In genomic region chr11:4093519-4094347, GRCh38 we compare ENCODE assay signal across 8 cellular contexts. TPM values are rescaled to one million over a fixed set of nuclear protein-coding genes. Genes with fewer than 3 reads are reported as not detected.
A peak's percentile ranks its signal among the peaks of the same experiment; 100 is the strongest.
DNase-seq lines count a peak whose midpoint lies in the region; ATAC-seq and TF ChIP-seq lines count a peak whose summit lies in the region.

No MANE protein-coding gene starts in this region.

- DNase-seq in ascending aorta (ENCODE audit: low spot score in 2 of 2), result no peak
- no peak for DNase-seq in kidney epithelial cell (ENCODE audit: low read depth)
- no peak for DNase-seq in thoracic aorta (ENCODE audit: low spot score)
- no peak for DNase-seq in NCI-H1105 treated with DMSO at 0.1 percent for 48 hours (lab: John Stamatoyannopoulos, UW)
- DNase-seq in T-helper 9 cell, result no peak

- H3K9ac ChIP-seq in BLaER1 treated with 17β-estradiol and CSF1 and Interleukin-3, amounts not matched to agents 10 nM and 100 nM, result peak overlapping the region; percentile 82 to 94 (median 89)

- peaks cover 0 to 4% (median 0%) of the 10 kb centered on the region in 11 experiments; a peak in 1 of 22 replicates for H4K20me1 ChIP-seq in BLaER1 treated with 17β-estradiol and CSF1 and Interleukin-3, amounts not matched to agents 10 nM and 100 nM

- H3K4me1 ChIP-seq in BLaER1 treated with 17β-estradiol and CSF1 and Interleukin-3, amounts not matched to agents 10 nM and 100 nM, result peaks cover 43 to 68% (median 50%) of the 10 kb centered on the region in 10 experiments
- H3K4me1 ChIP-seq in ascending aorta (peaks cover 9 to 11% of the 10 kb centered on the region in 2 donors), thoracic aorta (ENCODE audit: control insufficient read depth in 1 of 2, low read depth in 2 of 2) (peaks cover 3 to 15% of the 10 kb centered on the region in 2 donors)

- H3K27me3 ChIP-seq in BLaER1 treated with 17β-estradiol and CSF1 and Interleukin-3, amounts not matched to agents 10 nM and 100 nM, result no peaks in the 10 kb centered on the region
- H3K27me3 ChIP-seq in ascending aorta (no peaks in the 10 kb centered on the region), kidney epithelial cell (ENCODE audit: control insufficient read depth, insufficient read depth, low read length) (no peaks in the 10 kb centered on the region), thoracic aorta (replicated peaks; ENCODE audit: insufficient read depth) (no peaks in the 10 kb centered on the region)

- peak overlapping the region; percentile 63 to 81 (median 74) for H3K4me3 ChIP-seq in BLaER1 treated with 17β-estradiol and CSF1 and Interleukin-3, amounts not matched to agents 10 nM and 100 nM
- H3K4me3 ChIP-seq in ascending aorta (peak overlapping the region; percentile 70 to 82), kidney epithelial cell (ENCODE audit: low read depth, low read length) (peak overlapping the region; percentile 97), thoracic aorta (peak overlapping the region; percentile 86)

- intact Hi-C loops in ascending aorta (cut with DNase I), result loop anchor here (1.0 kb wide), 2 partner anchors 238 to 296 kb away; partner anchors contain the start of genes NUP98 and STIM1

- ATAC-seq in HG03460 (IDR thresholded peaks at IDR 0.05; ENCODE audit: unreplicated experiment), result peak; percentile 2
- peak; percentile 19 for ATAC-seq in thoracic aorta (ENCODE audit: insufficient number of reproducible peaks, low FRiP score, low read depth)
- no peak for ATAC-seq in GM18909 (IDR thresholded peaks at IDR 0.05; ENCODE audit: poor library complexity, unreplicated experiment)

- no peaks in the 10 kb centered on the region for H3K9me3 ChIP-seq in BLaER1 treated with 17β-estradiol and CSF1 and Interleukin-3, amounts not matched to agents 10 nM and 100 nM (replicated peaks in 1 of 11)
- no peaks in the 10 kb centered on the region for H3K9me3 ChIP-seq in ascending aorta
- H3K9me3 ChIP-seq in thoracic aorta, result no peaks in the 10 kb centered on the region

- peak overlapping the region; percentile 80 to 93 (median 86) for H3K27ac ChIP-seq in BLaER1 treated with 17β-estradiol and CSF1 and Interleukin-3, amounts not matched to agents 10 nM and 100 nM
- H3K27ac ChIP-seq in ascending aorta, result peak overlapping the region; percentile 92 to 94
- peak overlapping the region; percentile 91 to 95 for H3K27ac ChIP-seq in thoracic aorta

- H3K36me3 ChIP-seq in BLaER1 treated with 17β-estradiol and CSF1 and Interleukin-3, amounts not matched to agents 10 nM and 100 nM, result peaks cover 0 to 37% (median 25%) of the 10 kb centered on the region in 11 experiments; a peak in 17 of 22 replicates
- H3K36me3 ChIP-seq in ascending aorta, result peaks cover 12 to 14% of the 10 kb centered on the region in 2 donors
- no peaks in the 10 kb centered on the region for H3K36me3 ChIP-seq in kidney epithelial cell (ENCODE audit: control insufficient read depth, insufficient read depth, low read length)
- H3K36me3 ChIP-seq in thoracic aorta, result peaks cover 13% of the 10 kb centered on the region

- peak overlapping the region; percentile 79 to 95 (median 84) for H3K4me2 ChIP-seq in BLaER1 treated with 17β-estradiol and CSF1 and Interleukin-3, amounts not matched to agents 10 nM and 100 nM

- no peak for TF ChIP-seq CTCF in ascending aorta (IDR thresholded peaks at IDR 0.05)
- TF ChIP-seq CTCF in kidney epithelial cell (IDR thresholded peaks at IDR 0.05; ENCODE audit: insufficient read depth, low read length, poor library complexity, severe bottlenecking), result no peak
- TF ChIP-seq CTCF in thoracic aorta (IDR thresholded peaks at IDR 0.05), result no peak

RNA-seq across cellular contexts. Expression of gene RRM1, which starts 0.9 kb away (rescaled TPM):
- total RNA-seq in ascending aorta (114 TPM), kidney epithelial cell (33.2 and 36.8 TPM in 2 replicates), thoracic aorta (10 to 100 TPM; 43.3 to 55.1 TPM)
